35 cellular contexts compared by ENCODE assay signal in the genomic region with DNA sequence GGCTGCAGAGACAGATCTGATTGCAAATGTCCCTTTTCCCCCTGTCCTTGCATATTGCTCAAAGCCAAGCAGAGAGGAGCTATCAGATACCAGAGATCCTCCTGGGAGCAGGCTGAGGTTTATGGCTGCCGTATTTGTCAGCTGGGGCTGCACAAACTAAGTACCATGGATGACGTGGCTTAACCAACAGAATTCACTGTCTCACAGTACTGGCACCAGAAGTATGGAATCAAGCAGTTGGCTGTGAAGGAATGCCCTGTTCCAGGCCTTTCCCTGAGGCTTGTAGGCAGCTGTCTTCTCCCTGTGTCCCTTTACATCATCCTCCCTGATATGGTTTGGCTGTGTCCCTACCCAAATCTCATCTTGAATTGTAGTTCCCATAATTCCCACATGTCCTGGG. TPM values are rescaled to one million over a fixed set of nuclear protein-coding genes. Genes with fewer than 3 reads are reported as not detected.
"Had no signal": no experiment of that assay in that cellular context is flagged by ENCODE, and none has a peak within 500 bp of the region (broad histone marks: within the 10 kb centered on the region; RNA-seq: fewer than 3 reads in every experiment).

No MANE protein-coding gene starts in this region.

- H3K27ac ChIP-seq: ascending aorta, brain microvascular endothelial cell, coronary artery, dorsolateral prefrontal cortex, left ventricle myocardium inferior, neutrophil, ovary, right lobe of liver, stomach, suprapubic skin, tibial artery had no signal

- H3K4me3 Mint-ChIP-seq: activated naive CD4-positive, alpha-beta T cell treated with anti-CD3 and anti-CD28 coated beads, Interleukin-2, amount 10 ng/mL, durations not matched to agents 7 days and 5 days; activated naive CD8-positive, alpha-beta T cell treated with anti-CD3 and anti-CD28 coated beads, Interleukin-2, amount 10 ng/mL, durations not matched to agents 7 days and 5 days; activated T-helper 1 cell treated with anti-CD3 and anti-CD28 coated beads, Interleukin-12 subunit alpha, Interleukin-12 subunit beta, Interleukin-2, Interleukin-4 antibody, amounts not matched to agents 30 ng/mL and 10 ng/mL and 1 ng/mL, durations not matched to agents 14 hours and 24 hours and 36 hours; stimulated activated naive B cell treated with anti-CD40 and anti-IgM and Interleukin-4, amounts not matched to agents 10 μg/mL and 1 μg/mL and 100 μg/mL, for 72 hours; T-helper 2 cell treated with Interferon-gamma antibody and Interleukin-4, amounts not matched to agents 5 μg/mL and 100 μg/mL, for 36 hours had no signal

- H3K36me3 Mint-ChIP-seq: activated naive CD4-positive, alpha-beta T cell treated with anti-CD3 and anti-CD28 coated beads, Interleukin-2, amount 10 ng/mL, durations not matched to agents 7 days and 5 days; naive B cell had no signal

- H3K4me3 ChIP-seq: ascending aorta, coronary artery, dorsolateral prefrontal cortex, left ventricle myocardium inferior, lung, ovary, right lobe of liver, stomach, suprapubic skin, tibial artery had no signal

- H3K36me3 ChIP-seq: ascending aorta, brain microvascular endothelial cell, left ventricle myocardium inferior, neutrophil, ovary, right lobe of liver, stomach, suprapubic skin, tibial artery had no signal

- H3K9me3 ChIP-seq: ascending aorta, left ventricle myocardium inferior, neutrophil, ovary, right lobe of liver, stomach, suprapubic skin, tibial artery had no signal

- H3K27me3 ChIP-seq: ovary, right lobe of liver had no signal

- DNase-seq: activated CD4-positive, alpha-beta T cell treated with anti-CD3 and anti-CD28 coated beads for 4 hours; activated CD4-positive, alpha-beta T cell treated with anti-CD3 and anti-CD28 coated beads, Interleukin-2, amount 50 U/mL, for 48 hours; activated CD8-positive, alpha-beta memory T cell treated with anti-CD3 and anti-CD28 coated beads, Interleukin-2, amount 50 U/mL, for 4 hours; activated gamma-delta T cell; activated naive CD4-positive, alpha-beta T cell treated with anti-CD3 and anti-CD28 coated beads, Interleukin-2, amount 10 ng/mL, durations not matched to agents 7 days and 5 days; activated naive CD8-positive, alpha-beta T cell treated with anti-CD3 and anti-CD28 coated beads, Interleukin-2, amount 10 ng/mL, durations not matched to agents 7 days and 5 days; activated T-cell treated with anti-CD3 and anti-CD28 coated beads, Interleukin-2, amount 50 U/mL, for 1 hour; brain microvascular endothelial cell; dorsolateral prefrontal cortex; effector memory CD4-positive, alpha-beta T cell; foreskin melanocyte; left ventricle myocardium inferior; mesendoderm; naive B cell; nephron progenitor cell; ovary; right lobe of liver; stimulated activated CD4-positive, alpha-beta T cell treated with anti-CD3 and anti-CD28 coated beads, Interleukin-15, amount 100 ng/mL, for 24 hours; stimulated activated CD4-positive, alpha-beta T cell treated with anti-CD3 and anti-CD28 coated beads, Interleukin-2, amount 100 ng/mL, for 24 hours; stimulated activated naive B cell treated with anti-CD40 and anti-IgM and Interleukin-4, amounts not matched to agents 10 μg/mL and 1 μg/mL and 100 μg/mL, for 72 hours; stomach; T-helper 1 cell; tibial artery had no signal

- H3K27ac Mint-ChIP-seq: activated naive CD4-positive, alpha-beta T cell treated with anti-CD3 and anti-CD28 coated beads, Interleukin-2, amount 10 ng/mL, durations not matched to agents 7 days and 5 days; activated naive CD8-positive, alpha-beta T cell treated with anti-CD3 and anti-CD28 coated beads, Interleukin-2, amount 10 ng/mL, durations not matched to agents 7 days and 5 days; activated T-helper 1 cell treated with anti-CD3 and anti-CD28 coated beads, Interleukin-12 subunit alpha, Interleukin-12 subunit beta, Interleukin-2, Interleukin-4 antibody, amounts not matched to agents 30 ng/mL and 10 ng/mL and 1 ng/mL, durations not matched to agents 14 hours and 24 hours and 36 hours; naive B cell; nephron progenitor cell; progenitor cell of endocrine pancreas; stimulated activated naive B cell treated with anti-CD40 and anti-IgM and Interleukin-4, amounts not matched to agents 10 μg/mL and 1 μg/mL and 100 μg/mL, for 72 hours; T-helper 2 cell treated with Interferon-gamma antibody and Interleukin-4, amounts not matched to agents 5 μg/mL and 100 μg/mL, for 36 hours had no signal

RNA-seq across cellular contexts. Expression of gene CFAP90, which starts 2.6 kb away (rescaled TPM):
- total RNA-seq: activated CD8-positive, alpha-beta memory T cell treated with anti-CD3 and anti-CD28 coated beads for 36 hours; activated naive CD8-positive, alpha-beta T cell treated with anti-CD3 and anti-CD28 coated beads, Interleukin-2, amount 10 ng/mL, durations not matched to agents 7 days and 5 days; activated T-helper 1 cell treated with anti-CD3 and anti-CD28 coated beads, Interleukin-12 subunit alpha, Interleukin-12 subunit beta, Interleukin-2, Interleukin-4 antibody, amounts not matched to agents 30 ng/mL and 10 ng/mL and 1 ng/mL, durations not matched to agents 14 hours and 24 hours and 36 hours; ascending aorta; cardiac septum; epithelial cell of proximal tubule; left ventricle myocardium inferior; mononuclear cell had no signal

RNA-seq across cellular contexts. Expression of gene FASTKD3, which starts 20.5 kb away (rescaled TPM):
- total RNA-seq: ascending aorta had no signal
